In genomic region chr1:156471496-156472490, GRCh38 we compare ENCODE assay signal across 1 cellular context.
TF ChIP-seq lines count a peak whose summit lies in the region.

No MANE protein-coding gene starts in this region.

TF ChIP-seq in HepG2, 621 proteins besides CTCF, POLR2A, EP300 and RAD21 (continued from another document and continues in another):
- TF ChIP-seq CHD2 (IDR thresholded peaks at IDR 0.05; ENCODE audit: low read depth, low read length) = no peak
- TF ChIP-seq PAXIP1 (CRISPR knock-in tag; conservative IDR thresholded peaks at IDR 0.05) = peak; percentile 99
- TF ChIP-seq ZNF414 (CRISPR knock-in tag; IDR thresholded peaks at IDR 0.05) = peak; percentile 99
- no peak for TF ChIP-seq ZNF33B (CRISPR knock-in tag; IDR thresholded peaks at IDR 0.05)
- peak; percentile 91; the same call in 1 of the 2 replicates for TF ChIP-seq ZNF691 (CRISPR knock-in tag; IDR thresholded peaks at IDR 0.05; ENCODE audit: borderline replicate concordance, low read depth)
- no peak for TF ChIP-seq KLF13 (CRISPR knock-in tag; IDR thresholded peaks at IDR 0.05)
- peak; percentile 79; the same call in 1 of the 2 replicates for TF ChIP-seq ZNF280B (CRISPR knock-in tag; IDR thresholded peaks at IDR 0.05; ENCODE audit: borderline replicate concordance)
- TF ChIP-seq ZHX2 (IDR thresholded peaks at IDR 0.05; ENCODE audit: low read depth) = 0 out of 2 replicates have a peak, but pooled peaks have one; percentile 35
- no peak for TF ChIP-seq ZHX2 (CRISPR knock-in tag; IDR thresholded peaks at IDR 0.05; ENCODE audit: borderline replicate concordance)
- peak; percentile 90 for TF ChIP-seq ZBTB25 (CRISPR knock-in tag; IDR thresholded peaks at IDR 0.05)
- TF ChIP-seq KLF12 (CRISPR knock-in tag; IDR thresholded peaks at IDR 0.05; ENCODE audit: borderline replicate concordance) = no peak
- peak; percentile 48; the same call in 1 of the 2 replicates for TF ChIP-seq NRL (CRISPR knock-in tag; IDR thresholded peaks at IDR 0.05; ENCODE audit: borderline replicate concordance)
- no peak for TF ChIP-seq TCF7L2 (IDR thresholded peaks at IDR 0.05; ENCODE audit: low read depth, low read length)
- no peak for TF ChIP-seq CERS6 (CRISPR knock-in tag; IDR thresholded peaks at IDR 0.05)
- no peak; the same call in 1 of the 2 replicates for TF ChIP-seq ZNF256 (CRISPR knock-in tag; conservative IDR thresholded peaks at IDR 0.05)
- 0 out of 2 replicates have a peak, but pooled peaks have one; percentile 62 for TF ChIP-seq ZSCAN5A (CRISPR knock-in tag; IDR thresholded peaks at IDR 0.05; ENCODE audit: borderline replicate concordance)
- TF ChIP-seq ATF7-NPFF (CRISPR knock-in tag; IDR thresholded peaks at IDR 0.05; ENCODE audit: low read depth) = peak; percentile 85
- TF ChIP-seq ZNF569 (CRISPR knock-in tag; IDR thresholded peaks at IDR 0.05; ENCODE audit: borderline replicate concordance) = no peak; the same call in 1 of the 2 replicates
- no peak for TF ChIP-seq MAF1 (CRISPR knock-in tag; IDR thresholded peaks at IDR 0.05; ENCODE audit: borderline replicate concordance)
- no peak for TF ChIP-seq NFKB2 (CRISPR knock-in tag; IDR thresholded peaks at IDR 0.05; ENCODE audit: borderline replicate concordance)
- TF ChIP-seq ZNF17 (CRISPR knock-in tag; IDR thresholded peaks at IDR 0.05) = no peak
- TF ChIP-seq STAG1 (CRISPR knock-in tag; IDR thresholded peaks at IDR 0.05) = peak; percentile 38; the same call in 1 of the 2 replicates
- TF ChIP-seq SNAPC2 (CRISPR knock-in tag; IDR thresholded peaks at IDR 0.05) = no peak
- peak; percentile 81; the same call in 1 of the 2 replicates for TF ChIP-seq SMAD1 (CRISPR knock-in tag; IDR thresholded peaks at IDR 0.05; ENCODE audit: borderline replicate concordance, low read depth)
- TF ChIP-seq ZNF670 (CRISPR knock-in tag; IDR thresholded peaks at IDR 0.05; ENCODE audit: borderline replicate concordance) = peak; percentile 63; the same call in 1 of the 2 replicates
- no peak for TF ChIP-seq ZNF326 (CRISPR knock-in tag; IDR thresholded peaks at IDR 0.05; ENCODE audit: borderline replicate concordance)
- peak; percentile 96 for TF ChIP-seq ZNF501 (CRISPR knock-in tag; IDR thresholded peaks at IDR 0.05)
- 0 out of 2 replicates have a peak, but pooled peaks have one; percentile 29 for TF ChIP-seq KLF9 (CRISPR knock-in tag; IDR thresholded peaks at IDR 0.05; ENCODE audit: low read depth)
- TF ChIP-seq ZNF512 (CRISPR knock-in tag; IDR thresholded peaks at IDR 0.05) = no peak
- TF ChIP-seq RBFOX2 (IDR thresholded peaks at IDR 0.05; ENCODE audit: low read depth, low read length) = no peak
- TF ChIP-seq REST (IDR thresholded peaks at IDR 0.05; ENCODE audit: borderline replicate concordance in 1 of 2, low read depth in 1 of 2, low read length in 2 of 2) = peak in 1 of 2 experiments; percentile 61; a peak in 1 of 4 replicates
- TF ChIP-seq ZNF205 (CRISPR knock-in tag; IDR thresholded peaks at IDR 0.05) = peak; percentile 88
- no peak for TF ChIP-seq BATF2 (CRISPR knock-in tag; IDR thresholded peaks at IDR 0.05)
